ENCODE assay signal across 19 cellular contexts in genomic region chr6:139485185-139485584, GRCh38.
DNase-seq lines count a peak whose midpoint lies in the region; ATAC-seq, FAIRE-seq and TF ChIP-seq lines count a peak whose summit lies in the region.
"Had no signal": no experiment of that assay in that cellular context is flagged by ENCODE, and none has a peak within 500 bp of the region (broad histone marks: within the 10 kb centered on the region; RNA-seq: fewer than 3 reads in every experiment).

No MANE protein-coding gene starts in this region.

- peak overlapping the region; percentile 36 for H3K4ac ChIP-seq in mesendoderm (ENCODE audit: low read depth, low read length)

- no peak overlapping the region for H3K18ac ChIP-seq in mesendoderm (ENCODE audit: low read length)

- H3K4me1 ChIP-seq in cardiac muscle cell (ENCODE audit: low read depth): peaks cover 15% of the 10 kb centered on the region
- peaks cover 0 to 9% (median 0%) of the 10 kb centered on the region in 12 donors for H3K4me1 ChIP-seq in heart left ventricle
- H3K4me1 ChIP-seq in kidney (ENCODE audit: control insufficient read depth in 1 of 2, insufficient read depth in 1 of 2, low read depth in 1 of 2, low read length in 2 of 2): peaks cover 0 to 4% of the 10 kb centered on the region in 2 donors
- H3K4me1 ChIP-seq in mesendoderm (ENCODE audit: control insufficient read depth, low read depth, low read length): peaks cover 13% of the 10 kb centered on the region
- peaks cover 20% of the 10 kb centered on the region for H3K4me1 ChIP-seq in smooth muscle cell (ENCODE audit: low read depth)

- no peak overlapping the region for H2AK5ac ChIP-seq in mesendoderm (ENCODE audit: low read length)

- ATAC-seq in heart left ventricle: no peak
- ATAC-seq in HG02885 (IDR thresholded peaks at IDR 0.05; ENCODE audit: poor library complexity, unreplicated experiment): no peak
- ATAC-seq: GM12878, GM23338 had no signal

- no peaks in the 10 kb centered on the region for H3F3A ChIP-seq in smooth muscle cell (ENCODE audit: low read depth)

- TF ChIP-seq CTCF in cardiac muscle cell (IDR thresholded peaks at IDR 0.05; ENCODE audit: low read depth, low read length): no peak
- no peak for TF ChIP-seq CTCF in heart left ventricle (IDR thresholded peaks at IDR 0.05)
- no peak for TF ChIP-seq CTCF in kidney (IDR thresholded peaks at IDR 0.05; ENCODE audit: borderline replicate concordance, extremely low read depth, insufficient read depth)
- no peak for TF ChIP-seq CTCF in smooth muscle cell (IDR thresholded peaks at IDR 0.05; ENCODE audit: borderline replicate concordance, insufficient read depth, poor library complexity, severe bottlenecking)

- FAIRE-seq in kidney (lab: Jason Lieb, UNC): peak; percentile 19
- FAIRE-seq: GM12878, GM19239, H54, HTR-8/SVneo had no signal

- H2AFZ ChIP-seq in smooth muscle cell (ENCODE audit: low read depth): peak overlapping the region; percentile 34
- H2AFZ ChIP-seq: GM23338 had no signal

- TF ChIP-seq POLR2A in heart left ventricle (IDR thresholded peaks at IDR 0.05): no peak

- no peak overlapping the region for H4K8ac ChIP-seq in mesendoderm (ENCODE audit: low read depth, low read length)

- H3K27ac ChIP-seq in cardiac muscle cell: peak overlapping the region; percentile 47
- no peak overlapping the region for H3K27ac ChIP-seq in heart left ventricle
- H3K27ac ChIP-seq in kidney (ENCODE audit: low read depth in 2 of 2, low read length in 2 of 2): no peak overlapping the region
- no peak overlapping the region for H3K27ac ChIP-seq in mesendoderm (ENCODE audit: low read depth, low read length)
- H3K27ac ChIP-seq in smooth muscle cell (ENCODE audit: low read depth): no peak overlapping the region
- H3K27ac ChIP-seq: BLaER1 had no signal

- no peak overlapping the region for H3K56ac ChIP-seq in mesendoderm (ENCODE audit: low read length)

- H3K27me3 ChIP-seq in cardiac muscle cell: no peaks in the 10 kb centered on the region
- H3K27me3 ChIP-seq in heart left ventricle: no peaks in the 10 kb centered on the region
- H3K27me3 ChIP-seq in mesendoderm (ENCODE audit: insufficient read depth, low read length, poor library complexity): no peaks in the 10 kb centered on the region
- H3K27me3 ChIP-seq in smooth muscle cell (ENCODE audit: low read depth): no peaks in the 10 kb centered on the region
- H3K27me3 ChIP-seq: BLaER1 had no signal

- H3K9ac ChIP-seq in kidney (ENCODE audit: low read length in 2 of 2) (peak overlapping the region in 1 of 2 donors; percentile 24), mesendoderm (ENCODE audit: low read length) (no peak overlapping the region), smooth muscle cell (ENCODE audit: low read depth) (no peak overlapping the region)
- H3K9ac ChIP-seq: BLaER1 had no signal

- H3K9me3 ChIP-seq in cardiac muscle cell (ENCODE audit: low read depth) (no peaks in the 10 kb centered on the region), heart left ventricle (no peaks in the 10 kb centered on the region), kidney (ENCODE audit: control insufficient read depth in 1 of 2, low read length in 2 of 2) (no peaks in the 10 kb centered on the region), smooth muscle cell (replicated peaks; ENCODE audit: low read depth) (no peaks in the 10 kb centered on the region)
- H3K9me3 ChIP-seq: BLaER1 had no signal

- intact Hi-C loops in heart left ventricle (cut with DNase I): no loop called here
- intact Hi-C loops in kidney (cut with DNase I): no loop called here

- H3K79me2 ChIP-seq in mesendoderm (ENCODE audit: control insufficient read depth, insufficient read depth, low read length) (no peaks in the 10 kb centered on the region), smooth muscle cell (ENCODE audit: low read depth) (no peaks in the 10 kb centered on the region)

- H2BK120ac ChIP-seq in mesendoderm (ENCODE audit: low read depth, low read length): no peak overlapping the region

- 44 to 91% (median 68%) methylated on average over 2 of the region's 2 CpGs for WGBS in heart left ventricle, 4 donors
- no CpG with 5 or more reads among the region's 2 CpGs for WGBS in mesendoderm (ENCODE audit: extremely low coverage, insufficient coverage, low lambda C conversion rate)
- WGBS in smooth muscle cell (ENCODE audit: low lambda C conversion rate): 96% methylated on average over 2 of the region's 2 CpGs

- DNase-seq in cardiac muscle cell (ENCODE audit: low read depth in 1 of 2, low spot score in 1 of 2) (no peak), heart left ventricle (no peak), kidney (no peak), mesendoderm (no peak), smooth muscle cell (lab: John Stamatoyannopoulos, UW; ENCODE audit: unreplicated experiment) (no peak), OCI-M1 (lab: John Stamatoyannopoulos, UW) (no peak), NCI-H1105 (lab: John Stamatoyannopoulos, UW) (no peak)
- DNase-seq: 8988T; Calu3; CD4-positive, alpha-beta memory T cell; DMS79 treated with DMSO at 0.1 percent for 48 hours; HCEC 1CT had no signal

- H3K23ac ChIP-seq in mesendoderm (ENCODE audit: low read length): no peak overlapping the region

- no peak overlapping the region for H2BK5ac ChIP-seq in mesendoderm (ENCODE audit: low read length)

- H3K79me1 ChIP-seq in mesendoderm (ENCODE audit: low read length): no peaks in the 10 kb centered on the region

- H2BK15ac ChIP-seq in mesendoderm (replicated peaks; ENCODE audit: low read depth): no peak overlapping the region

- no peak overlapping the region for H3K4me3 ChIP-seq in cardiac muscle cell
- H3K4me3 ChIP-seq in heart left ventricle: no peak overlapping the region
- H3K4me3 ChIP-seq in kidney (ENCODE audit: low read length in 2 of 2): no peak overlapping the region
- no peak overlapping the region for H3K4me3 ChIP-seq in mesendoderm (ENCODE audit: low read length)
- H3K4me3 ChIP-seq in smooth muscle cell: no peak overlapping the region
- H3K4me3 ChIP-seq: BLaER1, GM12878, GM23338 had no signal

- no peaks in the 10 kb centered on the region for H3K36me3 ChIP-seq in cardiac muscle cell
- no peaks in the 10 kb centered on the region for H3K36me3 ChIP-seq in heart left ventricle
- no peaks in the 10 kb centered on the region for H3K36me3 ChIP-seq in kidney (ENCODE audit: control insufficient read depth in 1 of 2, insufficient read depth in 2 of 2, low read length in 2 of 2)
- H3K36me3 ChIP-seq in mesendoderm (ENCODE audit: control insufficient read depth, insufficient read depth, low read length): no peaks in the 10 kb centered on the region
- H3K36me3 ChIP-seq in smooth muscle cell (ENCODE audit: low read depth): no peaks in the 10 kb centered on the region
- H3K36me3 ChIP-seq: BLaER1 had no signal

- no peaks in the 10 kb centered on the region for H4K20me1 ChIP-seq in smooth muscle cell (ENCODE audit: low read depth)
- H4K20me1 ChIP-seq: BLaER1 had no signal

- H3K4me2 ChIP-seq in mesendoderm (ENCODE audit: low read length) (no peak overlapping the region), smooth muscle cell (no peak overlapping the region)
- H3K4me2 ChIP-seq: BLaER1, GM23338 had no signal

- no peak overlapping the region for H4K5ac ChIP-seq in mesendoderm (ENCODE audit: low read length)
